ENCODE assay signal across 10 cellular contexts in the genomic region with DNA sequence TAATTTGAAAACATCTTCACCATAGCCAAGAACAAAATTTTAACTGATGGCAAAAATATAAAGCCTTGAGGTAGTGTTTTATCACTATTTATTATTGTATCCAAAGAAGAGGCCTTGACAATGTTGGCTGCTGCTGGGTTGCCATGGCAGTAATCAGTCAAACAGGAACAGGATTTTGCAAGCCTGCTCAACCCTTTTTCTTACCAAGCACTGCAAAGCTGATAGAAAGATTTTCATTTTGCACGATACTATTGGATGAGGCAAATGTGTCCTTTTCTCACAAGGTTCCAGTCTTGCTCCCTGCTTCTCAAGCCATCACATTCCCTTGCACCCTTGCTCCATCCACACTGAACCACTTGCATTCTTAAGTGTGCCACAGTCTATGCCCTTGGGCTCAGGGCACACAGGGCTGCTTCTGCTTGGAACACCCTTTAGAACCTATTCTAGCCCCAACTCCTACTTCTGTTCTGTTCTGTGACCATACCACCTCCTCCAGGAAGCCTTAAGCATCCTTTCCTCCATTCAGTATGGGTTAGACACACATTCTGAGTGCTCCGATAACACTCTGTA.
DNase-seq lines count a peak whose midpoint lies in the region; ATAC-seq and TF ChIP-seq lines count a peak whose summit lies in the region.
"Had no signal": no experiment of that assay in that cellular context is flagged by ENCODE, and none has a peak within 500 bp of the region (broad histone marks: within the 10 kb centered on the region; RNA-seq: fewer than 3 reads in every experiment).

No MANE protein-coding gene starts in this region.

- TF ChIP-seq POLR2A in transverse colon (IDR thresholded peaks at IDR 0.05): no peak

- H3K9me3 ChIP-seq in adipocyte (ENCODE audit: control insufficient read depth, low read length) (peaks cover 10% of the 10 kb centered on the region), right atrium auricular region (no peaks in the 10 kb centered on the region), transverse colon (no peaks in the 10 kb centered on the region)

- H3K4me1 Mint-ChIP-seq in activated T-cell treated with anti-CD3 and anti-CD28 coated beads, Interleukin-2, amount 50 U/mL, for 72 hours (ENCODE audit: low read depth): peaks cover 48% of the 10 kb centered on the region

- H3K36me3 Mint-ChIP-seq in activated T-cell treated with anti-CD3 and anti-CD28 coated beads, Interleukin-2, amount 50 U/mL, for 72 hours (ENCODE audit: insufficient read depth in 2 of 2): peaks cover 7 to 21% of the 10 kb centered on the region in 2 donors

- 47 to 50% methylated on average over 2 of the region's 2 CpGs for WGBS in transverse colon (ENCODE audit: low coverage in 1 of 2), 2 donors

- H3K27me3 ChIP-seq in adipocyte (replicated peaks; ENCODE audit: control insufficient read depth, insufficient read depth, low read length) (no peaks in the 10 kb centered on the region), right atrium auricular region (no peaks in the 10 kb centered on the region), transverse colon (no peaks in the 10 kb centered on the region)

- DNase-seq in activated T-cell treated with anti-CD3 and anti-CD28 coated beads, Interleukin-2, amount 50 U/mL, for 72 hours: no peak
- DNase-seq in activated T-cell treated with anti-CD3 and anti-CD28 coated beads for 4 hours (no peak), adipocyte (ENCODE audit: low read depth) (peak; percentile 62), right atrium auricular region (ENCODE audit: low spot score) (peak; percentile 69), transverse colon (no peak), GM10248 (ENCODE audit: extremely low spot score) (no peak), mucosa of gallbladder (ENCODE audit: low spot score) (no peak)
- DNase-seq: small intestine had no signal

- POLR2A ChIA-PET in GM10248 (lab: Yijun Ruan, JAX): no interaction called here

- no peaks in the 10 kb centered on the region for H3K27me3 Mint-ChIP-seq in activated T-cell treated with anti-CD3 and anti-CD28 coated beads, Interleukin-2, amount 50 U/mL, for 72 hours (ENCODE audit: low read depth)

- peak overlapping the region; percentile 74 for H3K27ac Mint-ChIP-seq in activated T-cell treated with anti-CD3 and anti-CD28 coated beads, Interleukin-2, amount 50 U/mL, for 72 hours

- CTCF ChIA-PET in GM10248 (lab: Yijun Ruan, JAX): interaction anchor here (1.0 to 3.0 kb wide), 2 partner anchors 9 to 11 kb away, joined by 4 to 9 read pairs; no protein-coding TSS in a partner anchor

- H3K27ac ChIP-seq in right atrium auricular region: peak overlapping the region; percentile 23 to 49
- H3K27ac ChIP-seq in transverse colon: peak overlapping the region in 3 of 4 donors; percentile 42 to 55 (median 42)
- H3K27ac ChIP-seq: C4-2B had no signal

- H3K4me3 ChIP-seq in adipocyte (ENCODE audit: low read length) (no peak overlapping the region), right atrium auricular region (no peak overlapping the region), transverse colon (no peak overlapping the region)

- H3K4me1 ChIP-seq in adipocyte (ENCODE audit: control insufficient read depth, insufficient read depth, low read length): peaks cover 4% of the 10 kb centered on the region
- H3K4me1 ChIP-seq in right atrium auricular region: peaks cover 0 to 14% of the 10 kb centered on the region in 2 donors
- peaks cover 0 to 13% (median 4%) of the 10 kb centered on the region in 4 donors for H3K4me1 ChIP-seq in transverse colon

- no peak for TF ChIP-seq EP300 in transverse colon (IDR thresholded peaks at IDR 0.05; ENCODE audit: low read depth)

- peak in 1 of 2 donors; percentile 36 for ATAC-seq in activated T-cell treated with anti-CD3 and anti-CD28 coated beads, Interleukin-2, amount 50 U/mL, for 72 hours (replicated peaks in 1 of 2)
- no peak for ATAC-seq in GM21786 (IDR thresholded peaks at IDR 0.05; ENCODE audit: unreplicated experiment)

- in situ Hi-C loops in transverse colon (cut with MboI; ENCODE audit: low pct_ligation_motif_present in 1 of 4, low pct_unique_long_range_greater_than_20kb in 1 of 4, low sequenced_read_pairs in 3 of 4): no loop called here

- H3K36me3 ChIP-seq in adipocyte (ENCODE audit: control insufficient read depth, insufficient read depth, low read length, severe bottlenecking): no peaks in the 10 kb centered on the region
- H3K36me3 ChIP-seq in right atrium auricular region: no peaks in the 10 kb centered on the region
- H3K36me3 ChIP-seq in transverse colon: no peaks in the 10 kb centered on the region

- peaks cover 1 to 13% of the 10 kb centered on the region in 2 donors for H3K9me3 Mint-ChIP-seq in activated T-cell treated with anti-CD3 and anti-CD28 coated beads, Interleukin-2, amount 50 U/mL, for 72 hours

- intact Hi-C loops in transverse colon (cut with DNase I; ENCODE audit: low total_unique reads): no loop called here

- no peak for TF ChIP-seq CTCF in right atrium auricular region (IDR thresholded peaks at IDR 0.05)
- TF ChIP-seq CTCF in transverse colon (IDR thresholded peaks at IDR 0.05): no peak
- TF ChIP-seq CTCF in GM10248 (IDR thresholded peaks at IDR 0.05; ENCODE audit: control extremely low read depth, extremely low read depth, low read depth, missing control alignments): no peak

- H3K4me3 Mint-ChIP-seq in activated T-cell treated with anti-CD3 and anti-CD28 coated beads, Interleukin-2, amount 50 U/mL, for 72 hours: peak overlapping the region in 1 of 2 donors; percentile 3

- no peak overlapping the region for H3K9ac ChIP-seq in adipocyte (ENCODE audit: low read length)

Comparison
In these comparisons a context has a peak if more than half of its experiments do, and no peak if none do; other contexts are left out.
1. DNase-seq: peak in adipocyte (single experiment) and right atrium auricular region (single experiment); none in activated T-cell treated with anti-CD3 and anti-CD28 coated beads, Interleukin-2, amount 50 U/mL, for 72 hours (0 of 2), activated T-cell treated with anti-CD3 and anti-CD28 coated beads for 4 hours (single experiment), transverse colon (single experiment), GM10248 (single experiment) and mucosa of gallbladder (single experiment).